11 cellular contexts compared by ENCODE assay signal in the genomic region with DNA sequence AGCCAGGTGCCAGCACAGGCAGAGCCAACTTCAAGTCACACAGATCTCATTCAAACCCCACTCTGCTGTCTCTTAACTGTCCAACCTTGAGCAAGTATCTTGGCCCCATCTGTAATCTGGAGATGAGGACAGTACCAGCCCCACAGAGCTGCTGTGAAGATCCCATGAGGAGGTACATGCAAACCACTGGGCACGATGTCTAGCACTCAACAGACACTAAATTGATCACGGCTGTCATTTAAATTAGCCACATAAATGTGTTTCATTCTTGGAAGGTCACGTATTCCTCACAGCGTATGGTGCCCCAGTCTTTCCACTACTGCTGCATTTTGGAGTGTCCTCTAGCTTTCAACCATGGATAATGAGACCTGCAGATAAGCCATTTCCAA.
DNase-seq lines count a peak whose midpoint lies in the region; ATAC-seq and TF ChIP-seq lines count a peak whose summit lies in the region.
"Had no signal": no experiment of that assay in that cellular context is flagged by ENCODE, and none has a peak within 500 bp of the region (broad histone marks: within the 10 kb centered on the region; RNA-seq: fewer than 3 reads in every experiment).

No MANE protein-coding gene starts in this region.

- H3K4me3 Mint-ChIP-seq in activated T-cell treated with anti-CD3 and anti-CD28 coated beads, Interleukin-2, amount 50 U/mL, for 4 hours: peak overlapping the region; percentile 66
- H3K4me3 Mint-ChIP-seq in T-helper 2 cell treated with Interferon-gamma antibody and Interleukin-4, amounts not matched to agents 5 μg/mL and 100 μg/mL, for 36 hours: peak overlapping the region; percentile 57
- H3K4me3 Mint-ChIP-seq in endothelial cell (ENCODE audit: unreplicated experiment): peak overlapping the region; percentile 31

- peaks cover 10% of the 10 kb centered on the region for H3K9me3 Mint-ChIP-seq in activated T-cell treated with anti-CD3 and anti-CD28 coated beads, Interleukin-2, amount 50 U/mL, for 4 hours
- H3K9me3 Mint-ChIP-seq in T-helper 2 cell treated with Interferon-gamma antibody and Interleukin-4, amounts not matched to agents 5 μg/mL and 100 μg/mL, for 36 hours: peaks cover 23% of the 10 kb centered on the region
- H3K9me3 Mint-ChIP-seq in endothelial cell (ENCODE audit: unreplicated experiment): peaks cover 14% of the 10 kb centered on the region

- H3K9me3 ChIP-seq in thymus (ENCODE audit: control insufficient read depth): peaks cover 3% of the 10 kb centered on the region

- WGBS in thymus: 97% methylated on average over 4 of the region's 4 CpGs

- peaks cover 3% of the 10 kb centered on the region for H3K36me3 Mint-ChIP-seq in activated T-cell treated with anti-CD3 and anti-CD28 coated beads, Interleukin-2, amount 50 U/mL, for 4 hours (ENCODE audit: insufficient read depth)
- H3K36me3 Mint-ChIP-seq in T-helper 2 cell treated with Interferon-gamma antibody and Interleukin-4, amounts not matched to agents 5 μg/mL and 100 μg/mL, for 36 hours (ENCODE audit: low read depth): peaks cover 16% of the 10 kb centered on the region
- H3K36me3 Mint-ChIP-seq in endothelial cell (ENCODE audit: low read depth, unreplicated experiment): peaks cover 8% of the 10 kb centered on the region

- no peak for TF ChIP-seq CTCF in endothelial cell (IDR thresholded peaks at IDR 0.05; ENCODE audit: unreplicated experiment)

- H3K4me1 Mint-ChIP-seq in activated T-cell treated with anti-CD3 and anti-CD28 coated beads, Interleukin-2, amount 50 U/mL, for 4 hours (ENCODE audit: low read depth): peaks cover 57% of the 10 kb centered on the region
- H3K4me1 Mint-ChIP-seq in T-helper 2 cell treated with Interferon-gamma antibody and Interleukin-4, amounts not matched to agents 5 μg/mL and 100 μg/mL, for 36 hours (ENCODE audit: low read depth): peaks cover 40% of the 10 kb centered on the region
- H3K4me1 Mint-ChIP-seq in endothelial cell (ENCODE audit: unreplicated experiment): no peaks in the 10 kb centered on the region

- no peak for ATAC-seq in activated T-cell treated with anti-CD3 and anti-CD28 coated beads, Interleukin-2, amount 50 U/mL, for 4 hours
- ATAC-seq: left colon had no signal

- peak overlapping the region; percentile 88 for H3K27ac Mint-ChIP-seq in T-helper 2 cell treated with Interferon-gamma antibody and Interleukin-4, amounts not matched to agents 5 μg/mL and 100 μg/mL, for 36 hours
- H3K27ac Mint-ChIP-seq in endothelial cell (ENCODE audit: unreplicated experiment): no peak overlapping the region
- H3K27ac Mint-ChIP-seq: progenitor cell of endocrine pancreas had no signal

- DNase-seq in activated T-cell treated with anti-CD3 and anti-CD28 coated beads, Interleukin-2, amount 50 U/mL, for 4 hours: no peak
- DNase-seq in activated T-cell treated with anti-CD3 and anti-CD28 coated beads for 4 hours (no peak), endothelial cell (ENCODE audit: low spot score) (no peak), SK-N-DZ (ENCODE audit: low spot score) (no peak), NCI-H1092 treated with DMSO at 0.1 percent for 48 hours (lab: John Stamatoyannopoulos, UW) (no peak), HuH-7.5 (ENCODE audit: low spot score) (no peak)
- no peak for DNase-seq in T-helper 2 cell treated with Interferon-gamma antibody and Interleukin-4, amounts not matched to agents 5 μg/mL and 100 μg/mL, for 36 hours (ENCODE audit: low spot score)
- DNase-seq: NCI-H2081 treated with DMSO at 0.1 percent for 48 hours had no signal

- H3K4me3 ChIP-seq in thymus (ENCODE audit: low read length): no peak overlapping the region

- H3K27me3 ChIP-seq in thymus (ENCODE audit: control insufficient read depth, insufficient read depth): no peaks in the 10 kb centered on the region

- no peaks in the 10 kb centered on the region for H3K36me3 ChIP-seq in thymus (ENCODE audit: control insufficient read depth, insufficient read depth)

- H3K4me1 ChIP-seq in thymus (ENCODE audit: control insufficient read depth, insufficient read depth, low read length): peaks cover 22% of the 10 kb centered on the region

- no peaks in the 10 kb centered on the region for H3K27me3 Mint-ChIP-seq in activated T-cell treated with anti-CD3 and anti-CD28 coated beads, Interleukin-2, amount 50 U/mL, for 4 hours (ENCODE audit: low read depth)
- no peaks in the 10 kb centered on the region for H3K27me3 Mint-ChIP-seq in T-helper 2 cell treated with Interferon-gamma antibody and Interleukin-4, amounts not matched to agents 5 μg/mL and 100 μg/mL, for 36 hours (ENCODE audit: low read depth)
- peaks cover 2% of the 10 kb centered on the region for H3K27me3 Mint-ChIP-seq in endothelial cell (ENCODE audit: unreplicated experiment)
- H3K27me3 Mint-ChIP-seq: progenitor cell of endocrine pancreas had no signal

- H3K27ac ChIP-seq in thymus (ENCODE audit: low read depth): peak overlapping the region; percentile 43
